ENCODE assay signal across 8 cellular contexts in genomic region chr7:47979832-47980181, GRCh38. TPM values are rescaled to one million over a fixed set of nuclear protein-coding genes. Genes with fewer than 3 reads are reported as not detected.
DNase-seq lines count a peak whose midpoint lies in the region; ATAC-seq, FAIRE-seq and TF ChIP-seq lines count a peak whose summit lies in the region.

No MANE protein-coding gene starts in this region.

- peak overlapping the region; percentile 73 for H3K4me3 Mint-ChIP-seq in Calu3 (ENCODE audit: low read depth, unreplicated experiment)

- H3K9me3 Mint-ChIP-seq in Calu3 (ENCODE audit: low read depth, unreplicated experiment): no peaks in the 10 kb centered on the region

- BruUV-seq in Calu3 (replicated peaks; lab: Mats Ljungman, UMichigan) (no TSS peak), Panc1 (replicated peaks; lab: Mats Ljungman, UMichigan) (no TSS peak)

- in situ Hi-C loops in Panc1 (cut with HindIII; ENCODE audit: low pct_unique_long_range_greater_than_20kb, low sequenced_read_pairs): no loop called here

- H3K27me3 ChIP-seq in Panc1 (ENCODE audit: control insufficient read depth, insufficient read depth, low read length) (no peaks in the 10 kb centered on the region), pancreas (no peaks in the 10 kb centered on the region)

- H3K27ac ChIP-seq in Panc1 (ENCODE audit: low read length): peak overlapping the region; percentile 97
- peak overlapping the region; percentile 51 to 81 (median 64) for H3K27ac ChIP-seq in pancreas

- peak; percentile 13 for FAIRE-seq in pancreas (lab: Jason Lieb, UNC)

- H3K4me3 ChIP-seq in Panc1 (ENCODE audit: low read depth in 2 of 2, low read length in 2 of 2) (peak overlapping the region; percentile 91 to 94), epithelial cell of esophagus (ENCODE audit: low read length) (peak overlapping the region; percentile 75), pancreas (peak overlapping the region; percentile 38 to 76 (median 51))

- ATAC-seq in Panc1 (no peak), pancreas (no peak), HG02642 (IDR thresholded peaks at IDR 0.05; ENCODE audit: poor library complexity, unreplicated experiment) (no peak), GM21528 (IDR thresholded peaks at IDR 0.05; ENCODE audit: low FRiP score, unreplicated experiment) (no peak), GM21576 (IDR thresholded peaks at IDR 0.05; ENCODE audit: unreplicated experiment) (no peak)

- no peak overlapping the region for H3K27ac Mint-ChIP-seq in Calu3 (ENCODE audit: unreplicated experiment)

- no peaks in the 10 kb centered on the region for H3K27me3 Mint-ChIP-seq in Calu3 (ENCODE audit: unreplicated experiment)

- H3K4me1 Mint-ChIP-seq in Calu3 (ENCODE audit: low read depth, unreplicated experiment): peaks cover 9% of the 10 kb centered on the region

- 18 to 20% methylated on average over 7 of the region's 7 CpGs for WGBS in pancreas, 2 donors

- POLR2A ChIA-PET in Panc1 (lab: Charles Lee): interaction anchor here (0.5 kb wide), 1 partner anchor 10 kb away, joined by 4 read pairs; no protein-coding TSS in a partner anchor

- H3K4me1 ChIP-seq in Panc1 (ENCODE audit: control insufficient read depth, insufficient read depth, low read length) (peaks cover 22% of the 10 kb centered on the region), pancreas (peaks cover 0 to 14% (median 8%) of the 10 kb centered on the region in 3 donors)

- DNase-seq in Calu3: no peak
- no peak for DNase-seq in Panc1 (ENCODE audit: low read depth, low spot score)
- DNase-seq in epithelial cell of esophagus (ENCODE audit: low read depth): no peak
- no peak for DNase-seq in pancreas
- no peak for DNase-seq in SKM-1 treated with dmso at 0.1 percent for 144 hours (lab: John Stamatoyannopoulos, UW; ENCODE audit: unreplicated experiment)

- peaks cover 31% of the 10 kb centered on the region for H3K36me3 Mint-ChIP-seq in Calu3 (ENCODE audit: insufficient read depth, unreplicated experiment)

- H3K36me3 ChIP-seq in Panc1 (ENCODE audit: control insufficient read depth, insufficient read depth, low read length) (peaks cover 29% of the 10 kb centered on the region), pancreas (peaks cover 0 to 32% (median 14%) of the 10 kb centered on the region in 3 donors)

- TF ChIP-seq CTCF in Calu3 (IDR thresholded peaks at IDR 0.05; ENCODE audit: unreplicated experiment) (no peak), Panc1 (IDR thresholded peaks at IDR 0.05) (no peak), epithelial cell of esophagus (IDR thresholded peaks at IDR 0.05; ENCODE audit: insufficient read depth, low read depth, low read length, missing control alignments) (no peak), pancreas (IDR thresholded peaks at IDR 0.05) (no peak)

- intact Hi-C loops in Calu3 (cut with micrococcal nuclease; ENCODE audit: unreplicated experiment): no loop called here
- intact Hi-C loops in Panc1 (cut with micrococcal nuclease; ENCODE audit: unreplicated experiment): no loop called here
- intact Hi-C loops in pancreas (cut with DNase I): no loop called here

- CTCF ChIA-PET in Calu3 (lab: Charles Lee): no interaction called here
- CTCF ChIA-PET in Panc1 (lab: Charles Lee): no interaction called here

- H3K9me3 ChIP-seq in Panc1 (ENCODE audit: control insufficient read depth, insufficient read depth, low read depth, low read length) (no peaks in the 10 kb centered on the region), pancreas (no peaks in the 10 kb centered on the region)

RNA-seq across cellular contexts. Expression of gene HUS1, which starts 0.4 kb away (rescaled TPM):
- total RNA-seq in Calu3 (2022): 42.9 and 51.3 TPM in 2 replicates
- 72.7 TPM for total RNA-seq in Panc1 (2021; ENCODE audit: unreplicated experiment)
- polyA plus RNA-seq in Panc1 (2012; ENCODE audit: insufficient read length): 29.3 TPM
- 10 to 100 TPM; 12.0 to 16.3 (median 14.2) TPM for total RNA-seq in pancreas
- polyA plus RNA-seq in pancreas: 1 to 10 TPM; 4.6 to 8.1 TPM

RNA-seq across cellular contexts. Expression of gene PKD1L1, which starts 31.5 kb away (rescaled TPM):
- 0.24 and 0.49 TPM in 2 replicates for total RNA-seq in Calu3 (2022)
- total RNA-seq in Panc1 (2021; ENCODE audit: unreplicated experiment): 2.2 TPM
- 2.5 TPM for polyA plus RNA-seq in Panc1 (2012; ENCODE audit: insufficient read length)
- total RNA-seq in pancreas: under 1 TPM; 0.03 to 0.14 (median 0.09) TPM
- under 1 TPM; 0.19 to 0.54 TPM for polyA plus RNA-seq in pancreas

RNA-seq across cellular contexts. Expression of gene SUN3, which starts 49.1 kb away (rescaled TPM):
- total RNA-seq in Calu3 (2022): 1.1 and 1.8 TPM in 2 replicates
- total RNA-seq in Panc1 (2021; ENCODE audit: unreplicated experiment): 0.49 TPM
- polyA plus RNA-seq in Panc1 (2012; ENCODE audit: insufficient read length): not detected
- not detected for total RNA-seq in pancreas
- polyA plus RNA-seq in pancreas: not detected

RNA-seq across cellular contexts. Expression of gene C7orf57, which starts 55.5 kb away (rescaled TPM):
- total RNA-seq in Calu3 (2022) (0.24 and 0.33 TPM in 2 replicates), Panc1 (2021; ENCODE audit: unreplicated experiment) (3.2 TPM), pancreas (not detected)
- polyA plus RNA-seq in Panc1 (2012; ENCODE audit: insufficient read length): 1.4 TPM
- polyA plus RNA-seq in pancreas: not detected
